7 cellular contexts compared by ENCODE assay signal in the genomic region with DNA sequence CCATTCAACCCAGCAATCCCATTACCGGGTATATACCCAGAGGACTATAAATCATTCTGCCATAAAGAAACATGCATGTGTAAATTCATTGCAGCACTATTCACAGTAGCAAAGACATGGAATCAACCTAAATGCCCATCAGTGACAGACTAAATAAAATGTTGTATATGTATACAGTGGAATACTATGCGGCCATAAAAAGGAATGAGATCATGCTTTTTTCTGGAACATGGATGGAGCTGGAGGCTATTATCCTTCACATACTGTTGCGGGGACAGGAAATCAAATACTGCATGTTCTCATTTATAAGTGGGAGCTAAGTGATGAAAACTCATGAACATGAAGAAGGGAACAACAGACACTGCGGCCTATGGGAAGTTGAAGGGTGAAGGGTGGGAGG.
"Had no signal": no experiment of that assay in that cellular context is flagged by ENCODE, and none has a peak within 500 bp of the region (broad histone marks: within the 10 kb centered on the region; RNA-seq: fewer than 3 reads in every experiment).

No MANE protein-coding gene starts in this region.

- DNase-seq: H7, Kasumi-1, KG1 had no signal

- H2AFZ ChIP-seq: GM23338 had no signal

- H3K36me3 ChIP-seq: HAP-1 had no signal

- FAIRE-seq: HTR-8/SVneo had no signal

- ATAC-seq: GM23338, HCT116 had no signal

- H3K4me3 ChIP-seq: GM23338, HAP-1 had no signal

- H3K9me3 ChIP-seq: HAP-1 had no signal

- H3K4me2 ChIP-seq: GM23338 had no signal
